28 cellular contexts compared by ENCODE assay signal in the genomic region with DNA sequence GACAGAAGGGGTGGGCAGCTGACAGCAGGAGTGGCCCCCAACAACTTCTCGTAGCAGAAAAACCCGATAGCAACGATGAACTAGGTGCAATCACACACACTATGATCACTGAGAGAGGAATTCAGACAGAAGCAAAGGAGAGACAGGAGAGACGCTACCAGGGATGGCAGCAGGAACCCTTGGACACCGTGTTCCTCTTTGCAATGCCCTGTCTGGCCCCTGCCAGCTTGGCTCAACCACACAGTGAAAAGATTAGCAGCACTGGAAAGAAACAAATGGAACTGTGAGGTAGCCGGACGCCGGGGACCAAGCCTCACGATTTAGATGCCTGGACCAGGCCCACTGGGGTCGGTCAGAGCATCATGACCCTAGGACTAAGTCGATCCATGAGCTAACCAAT. TPM values are rescaled to one million over a fixed set of nuclear protein-coding genes. Genes with fewer than 3 reads are reported as not detected.
A peak's percentile ranks its signal among the peaks of the same experiment; 100 is the strongest.
DNase-seq lines count a peak whose midpoint lies in the region; ATAC-seq and TF ChIP-seq lines count a peak whose summit lies in the region.
"Had no signal": no experiment of that assay in that cellular context is flagged by ENCODE, and none has a peak within 500 bp of the region (broad histone marks: within the 10 kb centered on the region; RNA-seq: fewer than 3 reads in every experiment).

No MANE protein-coding gene starts in this region.

- no peaks in the 10 kb centered on the region for H3K9me3 ChIP-seq in CD8-positive, alpha-beta T cell (ENCODE audit: low read length)
- H3K9me3 ChIP-seq in left ventricle myocardium inferior (replicated peaks) (no peaks in the 10 kb centered on the region), gastrocnemius medialis (no peaks in the 10 kb centered on the region)
- H3K9me3 ChIP-seq: upper lobe of right lung had no signal

- H3K4me1 Mint-ChIP-seq in CD8-positive, alpha-beta T cell (ENCODE audit: low read depth), result peaks cover 19% of the 10 kb centered on the region
- peaks cover 17 to 20% (median 19%) of the 10 kb centered on the region in 3 donors for H3K4me1 Mint-ChIP-seq in T-cell
- H3K4me1 Mint-ChIP-seq in activated T-helper 2 cell treated with anti-CD3 and anti-CD28 coated beads, Interferon-gamma antibody, Interleukin-2, Interleukin-4, amounts not matched to agents 10 μg/mL and 5 μg/mL and 100 μg/mL, durations not matched to agents 14 hours and 24 hours and 36 hours (ENCODE audit: low read depth), result peaks cover 6% of the 10 kb centered on the region
- H3K4me1 Mint-ChIP-seq: brain had no signal

- H3K27me3 ChIP-seq in CD8-positive, alpha-beta T cell (ENCODE audit: insufficient read depth, low read length), result no peaks in the 10 kb centered on the region
- H3K27me3 ChIP-seq in left ventricle myocardium inferior (ENCODE audit: low read depth), result no peaks in the 10 kb centered on the region
- no peaks in the 10 kb centered on the region for H3K27me3 ChIP-seq in gastrocnemius medialis
- H3K27me3 ChIP-seq: upper lobe of right lung had no signal

- no peaks in the 10 kb centered on the region for H3K27me3 Mint-ChIP-seq in CD8-positive, alpha-beta T cell (ENCODE audit: low read depth)
- no peaks in the 10 kb centered on the region for H3K27me3 Mint-ChIP-seq in T-cell
- H3K27me3 Mint-ChIP-seq in activated T-helper 2 cell treated with anti-CD3 and anti-CD28 coated beads, Interferon-gamma antibody, Interleukin-2, Interleukin-4, amounts not matched to agents 10 μg/mL and 5 μg/mL and 100 μg/mL, durations not matched to agents 14 hours and 24 hours and 36 hours (ENCODE audit: low read depth), result no peaks in the 10 kb centered on the region
- H3K27me3 Mint-ChIP-seq: brain had no signal

- H3K27ac Mint-ChIP-seq in CD8-positive, alpha-beta T cell, result peak overlapping the region; percentile 80
- H3K27ac Mint-ChIP-seq in T-cell, result peak overlapping the region; percentile 46 to 75
- H3K27ac Mint-ChIP-seq in activated T-helper 2 cell treated with anti-CD3 and anti-CD28 coated beads, Interferon-gamma antibody, Interleukin-2, Interleukin-4, amounts not matched to agents 10 μg/mL and 5 μg/mL and 100 μg/mL, durations not matched to agents 14 hours and 24 hours and 36 hours, result no peak overlapping the region
- H3K27ac Mint-ChIP-seq: activated T-cell treated with anti-CD3 and anti-CD28 coated beads, Interleukin-2, amount 50 U/mL, for 72 hours had no signal

- TF ChIP-seq POLR2A in gastrocnemius medialis (IDR thresholded peaks at IDR 0.05), result no peak

- no peak overlapping the region for H3K4me3 ChIP-seq in CD8-positive, alpha-beta T cell (ENCODE audit: low read depth, low read length)
- H3K4me3 ChIP-seq in left ventricle myocardium inferior (peak overlapping the region; percentile 22), gastrocnemius medialis (peak overlapping the region in 1 of 4 donors; percentile 9)
- H3K4me3 ChIP-seq: GM23248, upper lobe of right lung had no signal

- intact Hi-C loops in CD8-positive, alpha-beta T cell (cut with DNase I, micrococcal nuclease), result no loop called here
- intact Hi-C loops in left ventricle myocardium inferior (cut with micrococcal nuclease), result no loop called here
- intact Hi-C loops in gastrocnemius medialis (cut with DNase I; ENCODE audit: low total_unique reads), result no loop called here
- intact Hi-C loops in activated T-helper 2 cell treated with anti-CD3 and anti-CD28 coated beads, Interferon-gamma antibody, Interleukin-2, Interleukin-4, amounts not matched to agents 10 μg/mL and 5 μg/mL and 100 μg/mL, durations not matched to agents 14 hours and 24 hours and 36 hours (cut with micrococcal nuclease), result no loop called here

- no peaks in the 10 kb centered on the region for H3K9me3 Mint-ChIP-seq in CD8-positive, alpha-beta T cell
- no peaks in the 10 kb centered on the region for H3K9me3 Mint-ChIP-seq in T-cell
- no peaks in the 10 kb centered on the region for H3K9me3 Mint-ChIP-seq in activated T-helper 2 cell treated with anti-CD3 and anti-CD28 coated beads, Interferon-gamma antibody, Interleukin-2, Interleukin-4, amounts not matched to agents 10 μg/mL and 5 μg/mL and 100 μg/mL, durations not matched to agents 14 hours and 24 hours and 36 hours
- H3K9me3 Mint-ChIP-seq: activated T-cell treated with anti-CD3 and anti-CD28 coated beads, Interleukin-2, amount 50 U/mL, for 72 hours; brain; stimulated activated effector memory CD8-positive, alpha-beta T cell treated with anti-CD3 and anti-CD28 coated beads, Interleukin-12 subunit alpha, Interleukin-12 subunit beta, amount 100 ng/mL, for 72 hours had no signal

- DNase-seq in CD8-positive, alpha-beta T cell, result no peak
- DNase-seq in T-cell (no peak), left ventricle myocardium inferior (no peak), gastrocnemius medialis (peak; percentile 67 to 80), RKO (ENCODE audit: low spot score) (no peak)
- no peak for DNase-seq in activated T-helper 2 cell treated with anti-CD3 and anti-CD28 coated beads, Interferon-gamma antibody, Interleukin-2, Interleukin-4, amounts not matched to agents 10 μg/mL and 5 μg/mL and 100 μg/mL, durations not matched to agents 14 hours and 24 hours and 36 hours (ENCODE audit: low spot score)
- DNase-seq: activated CD4-positive, alpha-beta T cell treated with anti-CD3 and anti-CD28 coated beads, Interleukin-2, amount 50 U/mL, for 48 hours; activated naive CD4-positive, alpha-beta T cell treated with Interleukin-2 at 50 U/mL for 16 hours; activated T-cell treated with anti-CD3 and anti-CD28 coated beads, Interleukin-2, amount 50 U/mL, for 72 hours; amniotic stem cell; GM23248; mesendoderm; NCI-H446 treated with DMSO at 0.1 percent for 48 hours; NCI-H774; nucleus accumbens; substantia nigra; T-helper 1 cell; upper lobe of right lung had no signal

- POLR2A ChIA-PET in CD8-positive, alpha-beta T cell (lab: Charles Lee), result no interaction called here
- POLR2A ChIA-PET in T-cell (lab: Charles Lee), result no interaction called here

- TF ChIP-seq CTCF in CD8-positive, alpha-beta T cell (IDR thresholded peaks at IDR 0.05), result no peak
- TF ChIP-seq CTCF in left ventricle myocardium inferior (IDR thresholded peaks at IDR 0.05; ENCODE audit: borderline replicate concordance), result no peak
- no peak for TF ChIP-seq CTCF in gastrocnemius medialis (IDR thresholded peaks at IDR 0.05 in 4 of 5, conservative IDR thresholded peaks at IDR 0.05 in 1 of 5)

- peaks cover 26% of the 10 kb centered on the region for H3K4me1 ChIP-seq in CD8-positive, alpha-beta T cell (ENCODE audit: insufficient read depth, low read length)
- H3K4me1 ChIP-seq in left ventricle myocardium inferior (peaks cover 48% of the 10 kb centered on the region), gastrocnemius medialis (peaks cover 24 to 27% of the 10 kb centered on the region in 2 donors)

- no peak overlapping the region for H3K4me3 Mint-ChIP-seq in CD8-positive, alpha-beta T cell
- H3K4me3 Mint-ChIP-seq in T-cell, result no peak overlapping the region
- no peak overlapping the region for H3K4me3 Mint-ChIP-seq in activated T-helper 2 cell treated with anti-CD3 and anti-CD28 coated beads, Interferon-gamma antibody, Interleukin-2, Interleukin-4, amounts not matched to agents 10 μg/mL and 5 μg/mL and 100 μg/mL, durations not matched to agents 14 hours and 24 hours and 36 hours (ENCODE audit: low read depth)
- H3K4me3 Mint-ChIP-seq: activated T-cell treated with anti-CD3 and anti-CD28 coated beads, Interleukin-2, amount 50 U/mL, for 72 hours; brain; stimulated activated effector memory CD8-positive, alpha-beta T cell treated with anti-CD3 and anti-CD28 coated beads, Interleukin-12 subunit alpha, Interleukin-12 subunit beta, amount 100 ng/mL, for 72 hours had no signal

- no peak overlapping the region for H3K27ac ChIP-seq in CD8-positive, alpha-beta T cell (ENCODE audit: low read depth, low read length)
- H3K27ac ChIP-seq in left ventricle myocardium inferior (replicated peaks) (peak overlapping the region; percentile 91), gastrocnemius medialis (peak overlapping the region; percentile 60 to 89 (median 80))
- H3K27ac ChIP-seq: C4-2B, GM23248, upper lobe of right lung had no signal

- H3K36me3 Mint-ChIP-seq in CD8-positive, alpha-beta T cell, result peaks cover 25% of the 10 kb centered on the region
- H3K36me3 Mint-ChIP-seq in T-cell, result peaks cover 25% of the 10 kb centered on the region
- H3K36me3 Mint-ChIP-seq in activated T-helper 2 cell treated with anti-CD3 and anti-CD28 coated beads, Interferon-gamma antibody, Interleukin-2, Interleukin-4, amounts not matched to agents 10 μg/mL and 5 μg/mL and 100 μg/mL, durations not matched to agents 14 hours and 24 hours and 36 hours (ENCODE audit: low read depth), result peaks cover 11% of the 10 kb centered on the region

- CTCF ChIA-PET in CD8-positive, alpha-beta T cell (lab: Charles Lee), result no interaction called here
- CTCF ChIA-PET in T-cell (lab: Charles Lee), result no interaction called here

- no peak for ATAC-seq in CD8-positive, alpha-beta T cell
- ATAC-seq in T-cell (replicated peaks in 1 of 4), result no peak
- ATAC-seq in gastrocnemius medialis, result peak; percentile 85 to 86
- ATAC-seq in HG03457 (IDR thresholded peaks at IDR 0.05; ENCODE audit: unreplicated experiment), result no peak
- ATAC-seq: activated CD4-positive, CD25-positive, alpha-beta regulatory T cell treated with anti-CD3 and anti-CD28 coated beads, Interleukin-2, amount 50 U/mL, for 24 hours; activated T-cell treated with anti-CD3 and anti-CD28 coated beads, Interleukin-2, amount 50 U/mL, for 72 hours; left lobe of liver; stimulated activated effector memory CD8-positive, alpha-beta T cell treated with anti-CD3 and anti-CD28 coated beads, Interleukin-12 subunit alpha, Interleukin-12 subunit beta, amount 100 ng/mL, for 72 hours; upper lobe of right lung had no signal

- H3K36me3 ChIP-seq in CD8-positive, alpha-beta T cell (ENCODE audit: insufficient read depth, low read length), result no peaks in the 10 kb centered on the region
- H3K36me3 ChIP-seq in left ventricle myocardium inferior, result peaks cover 28% of the 10 kb centered on the region
- no peaks in the 10 kb centered on the region for H3K36me3 ChIP-seq in gastrocnemius medialis

- in situ Hi-C loops in gastrocnemius medialis (cut with MboI; ENCODE audit: low sequenced_read_pairs in 4 of 4), result no loop called here

RNA-seq across cellular contexts. Expression of gene DCAF15, which starts 23.6 kb away (rescaled TPM):
- total RNA-seq in CD8-positive, alpha-beta T cell, result 100 to 1,000 TPM in 1 of 2 experiments, 10 to 100 TPM in 1; 86.5 to 101 TPM
- total RNA-seq in T-cell (100 to 1,000 TPM in 3 of 5 donors, 10 to 100 TPM in 2; 67.3 to 118 (median 110) TPM), left ventricle myocardium inferior (17.0 TPM), gastrocnemius medialis (10 to 100 TPM; 11.2 to 38.8 (median 18.0) TPM)
- 60.6 and 64.0 TPM in 2 replicates for total RNA-seq in activated T-helper 2 cell treated with anti-CD3 and anti-CD28 coated beads, Interferon-gamma antibody, Interleukin-2, Interleukin-4, amounts not matched to agents 10 μg/mL and 5 μg/mL and 100 μg/mL, durations not matched to agents 14 hours and 24 hours and 36 hours

RNA-seq across cellular contexts. Expression of gene RFX1, which starts 30.2 kb away (rescaled TPM):
- total RNA-seq in CD8-positive, alpha-beta T cell, result 10 to 100 TPM; 11.2 to 13.0 TPM
- total RNA-seq in T-cell (10 to 100 TPM; 18.4 to 27.1 (median 23.1) TPM), left ventricle myocardium inferior (15.2 TPM), gastrocnemius medialis (1 to 10 TPM; 2.7 to 7.2 (median 4.4) TPM)
- total RNA-seq in activated T-helper 2 cell treated with anti-CD3 and anti-CD28 coated beads, Interferon-gamma antibody, Interleukin-2, Interleukin-4, amounts not matched to agents 10 μg/mL and 5 μg/mL and 100 μg/mL, durations not matched to agents 14 hours and 24 hours and 36 hours, result 15.7 and 17.0 TPM in 2 replicates

RNA-seq across cellular contexts. Expression of gene PODNL1, which starts 37.7 kb away (rescaled TPM):
- not detected for total RNA-seq in CD8-positive, alpha-beta T cell
- under 1 TPM in 1 of 5 donors, not detected in 4; 0.09 TPM for total RNA-seq in T-cell
- total RNA-seq in left ventricle myocardium inferior, result 1.9 TPM
- under 1 TPM in 2 of 4 donors, not detected in 2; 0.55 to 0.61 TPM for total RNA-seq in gastrocnemius medialis
- 0.41 TPM in 1 of 2 replicates, not detected in the other for total RNA-seq in activated T-helper 2 cell treated with anti-CD3 and anti-CD28 coated beads, Interferon-gamma antibody, Interleukin-2, Interleukin-4, amounts not matched to agents 10 μg/mL and 5 μg/mL and 100 μg/mL, durations not matched to agents 14 hours and 24 hours and 36 hours
- total RNA-seq: left lobe of liver, SK-MEL-5 had no signal

RNA-seq across cellular contexts. Expression of gene RLN3, which starts 52.1 kb away (rescaled TPM):
- total RNA-seq in CD8-positive, alpha-beta T cell, result not detected
- total RNA-seq in T-cell, result not detected
- not detected for total RNA-seq in left ventricle myocardium inferior
- total RNA-seq in gastrocnemius medialis, result not detected
- not detected in 2 replicates for total RNA-seq in activated T-helper 2 cell treated with anti-CD3 and anti-CD28 coated beads, Interferon-gamma antibody, Interleukin-2, Interleukin-4, amounts not matched to agents 10 μg/mL and 5 μg/mL and 100 μg/mL, durations not matched to agents 14 hours and 24 hours and 36 hours
- total RNA-seq: activated T-cell treated with anti-CD3 and anti-CD28 coated beads, Interleukin-2, amount 50 U/mL, for 72 hours; fibroblast of lung; GM23248; HT-29; left lobe of liver; RPMI7951; SK-MEL-5; upper lobe of right lung had no signal

RNA-seq across cellular contexts. Expression of gene IL27RA, which starts 55.7 kb away (rescaled TPM):
- total RNA-seq in CD8-positive, alpha-beta T cell, result 10 to 100 TPM; 25.4 to 25.7 TPM
- total RNA-seq in T-cell (10 to 100 TPM; 44.2 to 82.4 (median 66.5) TPM), left ventricle myocardium inferior (4.0 TPM), gastrocnemius medialis (1 to 10 TPM; 1.4 to 3.7 (median 2.0) TPM)
- 76.6 and 79.1 TPM in 2 replicates for total RNA-seq in activated T-helper 2 cell treated with anti-CD3 and anti-CD28 coated beads, Interferon-gamma antibody, Interleukin-2, Interleukin-4, amounts not matched to agents 10 μg/mL and 5 μg/mL and 100 μg/mL, durations not matched to agents 14 hours and 24 hours and 36 hours

Comparison
In these comparisons a context has a peak if more than half of its experiments do, and no peak if none do; other contexts are left out.
1. ATAC-seq: peak in gastrocnemius medialis (2 of 2); none in CD8-positive, alpha-beta T cell (single experiment), T-cell (0 of 4) and HG03457 (single experiment).
2. DNase-seq: peak in gastrocnemius medialis (2 of 2); none in CD8-positive, alpha-beta T cell (0 of 7), T-cell (0 of 34), left ventricle myocardium inferior (single experiment), activated T-helper 2 cell treated with anti-CD3 and anti-CD28 coated beads, Interferon-gamma antibody, Interleukin-2, Interleukin-4, amounts not matched to agents 10 μg/mL and 5 μg/mL and 100 μg/mL, durations not matched to agents 14 hours and 24 hours and 36 hours (single experiment) and RKO (single experiment).